ENCODE assay signal across 8 cellular contexts in genomic region chr1:154960446-154961136, GRCh38. TPM values are rescaled to one million over a fixed set of nuclear protein-coding genes. Genes with fewer than 3 reads are reported as not detected.
DNase-seq lines count a peak whose midpoint lies in the region; ATAC-seq and TF ChIP-seq lines count a peak whose summit lies in the region.

No MANE protein-coding gene starts in this region.

- peaks cover 25% of the 10 kb centered on the region for H3K4me1 ChIP-seq in testis

- TF ChIP-seq CTCF in kidney epithelial cell (IDR thresholded peaks at IDR 0.05; ENCODE audit: insufficient read depth, low read length, poor library complexity, severe bottlenecking) (no peak), testis (IDR thresholded peaks at IDR 0.05) (no peak)

- H3K4me1 Mint-ChIP-seq in activated CD4-positive, alpha-beta T cell treated with anti-CD3 and anti-CD28 coated beads for 36 hours, result peaks cover 54% of the 10 kb centered on the region
- peaks cover 40% of the 10 kb centered on the region for H3K4me1 Mint-ChIP-seq in activated naive CD8-positive, alpha-beta T cell treated with anti-CD3 and anti-CD28 coated beads, Interleukin-2, amount 50 U/mL, for 24 hours

- H3K36me3 ChIP-seq in kidney epithelial cell (ENCODE audit: control insufficient read depth, insufficient read depth, low read length) (peaks cover 4% of the 10 kb centered on the region), testis (ENCODE audit: low read depth, missing control alignments) (no peaks in the 10 kb centered on the region)

- no peak for DNase-seq in activated CD4-positive, alpha-beta T cell treated with anti-CD3 and anti-CD28 coated beads for 36 hours
- DNase-seq in activated CD4-positive, alpha-beta T cell treated with anti-CD3 and anti-CD28 coated beads for 1 hour, result no peak
- no peak for DNase-seq in activated naive CD8-positive, alpha-beta T cell treated with anti-CD3 and anti-CD28 coated beads, Interleukin-2, amount 50 U/mL, for 24 hours
- DNase-seq in kidney epithelial cell (ENCODE audit: low read depth), result no peak
- DNase-seq in testis, result no peak
- no peak for DNase-seq in NCI-H82 treated with DMSO at 0.1 percent for 48 hours (lab: John Stamatoyannopoulos, UW; ENCODE audit: unreplicated experiment)
- DNase-seq in medulla oblongata (ENCODE audit: extremely low spot score), result no peak

- peak overlapping the region; percentile 93 for H3K27ac Mint-ChIP-seq in activated CD4-positive, alpha-beta T cell treated with anti-CD3 and anti-CD28 coated beads for 36 hours
- H3K27ac Mint-ChIP-seq in activated naive CD8-positive, alpha-beta T cell treated with anti-CD3 and anti-CD28 coated beads, Interleukin-2, amount 50 U/mL, for 24 hours, result peak overlapping the region; percentile 87

- H3K4me3 ChIP-seq in kidney epithelial cell (ENCODE audit: low read depth, low read length) (peak overlapping the region; percentile 67), testis (peak overlapping the region; percentile 72 to 93)

- no peaks in the 10 kb centered on the region for H3K27me3 Mint-ChIP-seq in activated CD4-positive, alpha-beta T cell treated with anti-CD3 and anti-CD28 coated beads for 36 hours
- no peaks in the 10 kb centered on the region for H3K27me3 Mint-ChIP-seq in activated naive CD8-positive, alpha-beta T cell treated with anti-CD3 and anti-CD28 coated beads, Interleukin-2, amount 50 U/mL, for 24 hours

- peak overlapping the region; percentile 94 to 99 for H3K27ac ChIP-seq in testis

- no peaks in the 10 kb centered on the region for H3K9me3 ChIP-seq in testis

- H3K27me3 ChIP-seq in kidney epithelial cell (ENCODE audit: control insufficient read depth, insufficient read depth, low read length), result no peaks in the 10 kb centered on the region
- no peaks in the 10 kb centered on the region for H3K27me3 ChIP-seq in testis

- ATAC-seq in activated CD4-positive, alpha-beta T cell treated with anti-CD3 and anti-CD28 coated beads for 36 hours, result no peak
- no peak for ATAC-seq in activated naive CD8-positive, alpha-beta T cell treated with anti-CD3 and anti-CD28 coated beads, Interleukin-2, amount 50 U/mL, for 24 hours
- ATAC-seq in activated CD4-positive, CD25-positive, alpha-beta regulatory T cell treated with anti-CD3 and anti-CD28 coated beads, Interleukin-2, amount 50 U/mL, for 24 hours, result no peak

- WGBS in testis, 2 donors, result 23 to 25% methylated on average over 10 of the region's 10 CpGs

- H3K9me3 Mint-ChIP-seq in activated CD4-positive, alpha-beta T cell treated with anti-CD3 and anti-CD28 coated beads for 36 hours (ENCODE audit: low read depth), result no peaks in the 10 kb centered on the region
- no peaks in the 10 kb centered on the region for H3K9me3 Mint-ChIP-seq in activated naive CD8-positive, alpha-beta T cell treated with anti-CD3 and anti-CD28 coated beads, Interleukin-2, amount 50 U/mL, for 24 hours

- peaks cover 34% of the 10 kb centered on the region for H3K36me3 Mint-ChIP-seq in activated CD4-positive, alpha-beta T cell treated with anti-CD3 and anti-CD28 coated beads for 36 hours (ENCODE audit: low read depth)
- H3K36me3 Mint-ChIP-seq in activated naive CD8-positive, alpha-beta T cell treated with anti-CD3 and anti-CD28 coated beads, Interleukin-2, amount 50 U/mL, for 24 hours (ENCODE audit: low read depth), result peaks cover 18% of the 10 kb centered on the region

- intact Hi-C loops in activated CD4-positive, alpha-beta T cell treated with anti-CD3 and anti-CD28 coated beads for 36 hours (cut with DNase I, micrococcal nuclease), result loop anchor here (1.0 to 5.0 kb wide), 11 partner anchors 13 to 352 kb away; partner anchors contain the start of genes ADAR (in 1 of the 2), CKS1B (in 1 of the 2), EFNA4 (in 1 of the 2) and FLAD1 (in 1 of the 2)
- intact Hi-C loops in testis (cut with DNase I; ENCODE audit: low total_unique reads), result no loop called here

- no peak for TF ChIP-seq POLR2A in testis (IDR thresholded peaks at IDR 0.05)

- POLR2A ChIA-PET in activated CD4-positive, alpha-beta T cell treated with anti-CD3 and anti-CD28 coated beads for 36 hours (lab: Charles Lee), result interaction anchor here (0.7 to 1.4 kb wide), 4 partner anchors 9 to 48 kb away, joined by 3 to 5 read pairs (median 4); partner anchors contain the start of gene FLAD1

- CTCF ChIA-PET in activated CD4-positive, alpha-beta T cell treated with anti-CD3 and anti-CD28 coated beads for 36 hours (lab: Charles Lee), result interaction anchor here (0.5 to 2.4 kb wide), 10 partner anchors 10 to 1778 kb away, joined by 3 to 15 read pairs (median 3); partner anchors contain the start of gene SHC1

- H3K4me3 Mint-ChIP-seq in activated CD4-positive, alpha-beta T cell treated with anti-CD3 and anti-CD28 coated beads for 36 hours, result peak overlapping the region; percentile 91
- H3K4me3 Mint-ChIP-seq in activated naive CD8-positive, alpha-beta T cell treated with anti-CD3 and anti-CD28 coated beads, Interleukin-2, amount 50 U/mL, for 24 hours, result peak overlapping the region; percentile 95

RNA-seq across cellular contexts. Expression of gene PYGO2, which starts 1.0 kb away (rescaled TPM):
- total RNA-seq in activated CD4-positive, alpha-beta T cell treated with anti-CD3 and anti-CD28 coated beads for 36 hours, result 10 to 100 TPM; 24.5 to 25.6 TPM
- total RNA-seq in kidney epithelial cell, result 21.2 and 27.8 TPM in 2 replicates
- 10 to 100 TPM; 31.0 to 34.9 TPM for total RNA-seq in testis
- 33.2 TPM for polyA plus RNA-seq in testis (ENCODE audit: insufficient read depth, low read depth, low replicate concordance)

RNA-seq across cellular contexts. Expression of gene PBXIP1, which starts 4.7 kb away (rescaled TPM):
- total RNA-seq in activated CD4-positive, alpha-beta T cell treated with anti-CD3 and anti-CD28 coated beads for 36 hours, result 10 to 100 TPM; 22.6 to 28.1 TPM
- 88.2 and 102 TPM in 2 replicates for total RNA-seq in kidney epithelial cell
- total RNA-seq in testis, result 10 to 100 TPM; 84.1 to 87.1 TPM
- 111 TPM for polyA plus RNA-seq in testis (ENCODE audit: insufficient read depth, low read depth, low replicate concordance)

RNA-seq across cellular contexts. Expression of gene SHC1, which starts 10.0 kb away (rescaled TPM):
- total RNA-seq in activated CD4-positive, alpha-beta T cell treated with anti-CD3 and anti-CD28 coated beads for 36 hours, result 10 to 100 TPM; 45.9 to 65.7 TPM
- total RNA-seq in kidney epithelial cell, result 176 and 183 TPM in 2 replicates
- total RNA-seq in testis, result 10 to 100 TPM; 47.9 to 59.3 TPM
- 49.0 TPM for polyA plus RNA-seq in testis (ENCODE audit: insufficient read depth, low read depth, low replicate concordance)

RNA-seq across cellular contexts. Expression of gene CKS1B, which starts 13.9 kb away (rescaled TPM):
- total RNA-seq in activated CD4-positive, alpha-beta T cell treated with anti-CD3 and anti-CD28 coated beads for 36 hours, result 100 to 1,000 TPM; 190 to 196 TPM
- total RNA-seq in kidney epithelial cell (67.4 and 72.4 TPM in 2 replicates), testis (10 to 100 TPM; 45.5 to 84.3 TPM)
- 100 TPM for polyA plus RNA-seq in testis (ENCODE audit: insufficient read depth, low read depth, low replicate concordance)

RNA-seq across cellular contexts. Expression of gene FLAD1, which starts 22.6 kb away (rescaled TPM):
- 10 to 100 TPM; 38.0 to 42.4 TPM for total RNA-seq in activated CD4-positive, alpha-beta T cell treated with anti-CD3 and anti-CD28 coated beads for 36 hours
- total RNA-seq in kidney epithelial cell, result 53.0 and 60.9 TPM in 2 replicates
- total RNA-seq in testis, result 10 to 100 TPM; 26.5 to 35.0 TPM
- 46.5 TPM for polyA plus RNA-seq in testis (ENCODE audit: insufficient read depth, low read depth, low replicate concordance)
